In genomic region chr1:245772325-245772724, GRCh38 we compare ENCODE assay signal across 17 cellular contexts.
DNase-seq lines count a peak whose midpoint lies in the region; ATAC-seq and TF ChIP-seq lines count a peak whose summit lies in the region.
"Had no signal": no experiment of that assay in that cellular context is flagged by ENCODE, and none has a peak within 500 bp of the region (broad histone marks: within the 10 kb centered on the region; RNA-seq: fewer than 3 reads in every experiment).

No MANE protein-coding gene starts in this region.

- peak overlapping the region; percentile 41; the same call in 1 of the 2 replicates for H3K4me3 ChIP-seq in ACC112 (ENCODE audit: low read depth, low read length)
- H3K4me3 ChIP-seq in IMR-90 (ENCODE audit: insufficient read depth, low read depth, low read length), result no peak overlapping the region
- H3K4me3 ChIP-seq in brain microvascular endothelial cell (ENCODE audit: low read depth, low read length), result no peak overlapping the region
- H3K4me3 ChIP-seq: SJSA1 had no signal

- ATAC-seq in IMR-90 (ENCODE audit: low read depth) (peak; percentile 5; the same call in 1 of the 2 replicates), natural killer cell (peak; percentile 13 to 56 (median 40)), GM18873 (IDR thresholded peaks at IDR 0.05; ENCODE audit: low FRiP score, unreplicated experiment) (no peak)

- no peaks in the 10 kb centered on the region for H3K27me3 Mint-ChIP-seq in natural killer cell (ENCODE audit: low read depth in 2 of 2)

- peak overlapping the region; percentile 63; the same call in 1 of the 2 replicates for H2BK20ac ChIP-seq in IMR-90 (ENCODE audit: low read depth, low read length)

- CTCF ChIA-PET in IMR-90 (lab: Yijun Ruan, JAX), result no interaction called here

- in situ Hi-C loops in IMR-90 (cut with MboI; ENCODE audit: low sequenced_read_pairs), result no loop called here
- in situ Hi-C loops in brain microvascular endothelial cell (cut with HindIII; ENCODE audit: low pct_ligation_motif_present, low sequenced_read_pairs), result no loop called here

- H3K79me1 ChIP-seq in IMR-90 (ENCODE audit: low read depth in 1 of 2, low read length in 2 of 2), result no peaks in the 10 kb centered on the region

- TF ChIP-seq CTCF in IMR-90 (conservative IDR thresholded peaks at IDR 0.05; ENCODE audit: low read depth, low read length) (no peak), brain microvascular endothelial cell (IDR thresholded peaks at IDR 0.05; ENCODE audit: low read depth, low read length, missing control alignments) (no peak), natural killer cell (IDR thresholded peaks at IDR 0.05) (no peak), GM20000 (IDR thresholded peaks at IDR 0.05; ENCODE audit: extremely low read depth, missing control alignments) (no peak)

- no peak for TF ChIP-seq POLR2A in IMR-90 (IDR thresholded peaks at IDR 0.05; ENCODE audit: low read depth, low read length)

- no peaks in the 10 kb centered on the region for H3K9me3 ChIP-seq in IMR-90 (ENCODE audit: control insufficient read depth, insufficient read depth, low read length)
- H3K9me3 ChIP-seq: SJSA1 had no signal

- dilution Hi-C loops in IMR-90 (cut with HindIII; ENCODE audit: low sequenced_read_pairs, unreplicated experiment), result no loop called here

- H3K36me3 Mint-ChIP-seq in natural killer cell, result no peaks in the 10 kb centered on the region

- no TSS peak for BruUV-seq in IMR-90 (replicated peaks; lab: Mats Ljungman, UMichigan)

- H2BK5ac ChIP-seq in IMR-90 (ENCODE audit: low read depth, low read length, poor library complexity, severe bottlenecking), result peak overlapping the region; percentile 92

- no CpG with 5 or more reads among the region's 1 CpG for WGBS in IMR-90 (ENCODE audit: extremely low coverage in 2 of 2, insufficient read length in 1 of 2), 2 experiments

- peak overlapping the region; percentile 93 for H3K18ac ChIP-seq in IMR-90 (ENCODE audit: low read depth, low read length)

- H2AK5ac ChIP-seq in IMR-90 (ENCODE audit: low read depth, low read length), result peak overlapping the region; percentile 94

- TF ChIP-seq RAD21 in IMR-90 (IDR thresholded peaks at IDR 0.05; ENCODE audit: low read length), result no peak

- H3K9me1 ChIP-seq in IMR-90 (ENCODE audit: insufficient read depth, low read length), result peaks cover 7% of the 10 kb centered on the region; the same call in 1 of the 2 replicates

- POLR2A ChIA-PET in IMR-90 (lab: Charles Lee; ENCODE audit: unreplicated experiment), result no interaction called here

- peak overlapping the region; percentile 57 for H3K4me3 Mint-ChIP-seq in natural killer cell

- peaks cover 62 to 71% of the 10 kb centered on the region in 2 donors for H3K4me1 Mint-ChIP-seq in natural killer cell

- DNase-seq in IMR-90, result no peak
- no peak for DNase-seq in brain microvascular endothelial cell
- DNase-seq in natural killer cell, result no peak
- DNase-seq in GM20000 (ENCODE audit: low spot score), result no peak
- DNase-seq in NCI-H345 (lab: John Stamatoyannopoulos, UW), result no peak
- DNase-seq: DMS 273 treated with DMSO at 0.1 percent for 48 hours, GF-D8, GOT3, Karpas-422, NCI-H1105, NCI-H1694 treated with DMSO at 0.1 percent for 48 hours, NCI-H446 treated with DMSO at 0.1 percent for 48 hours had no signal

- H3K4me1 ChIP-seq in ACC112 (ENCODE audit: control insufficient read depth, insufficient read depth, low read length, unreplicated experiment), result peaks cover 34% of the 10 kb centered on the region
- peaks cover 13% of the 10 kb centered on the region for H3K4me1 ChIP-seq in IMR-90 (ENCODE audit: control insufficient read depth, insufficient read depth, low read length)

- H3K79me2 ChIP-seq in ACC112 (ENCODE audit: control insufficient read depth, insufficient read depth, low read length, unreplicated experiment), result no peaks in the 10 kb centered on the region

- peak overlapping the region; percentile 45 for H3K4me2 ChIP-seq in IMR-90 (ENCODE audit: low read depth, low read length)

- H3K27ac Mint-ChIP-seq in natural killer cell, result peak overlapping the region; percentile 64 to 73

- H4K91ac ChIP-seq in IMR-90 (ENCODE audit: insufficient read depth, low read depth, low read length), result peak overlapping the region; percentile 76

- peak overlapping the region; percentile 76 for H4K5ac ChIP-seq in IMR-90 (ENCODE audit: low read depth, low read length)

- peak overlapping the region; percentile 85 for H3K4ac ChIP-seq in IMR-90 (ENCODE audit: low read depth, low read length)

- H3K27me3 ChIP-seq in ACC112 (ENCODE audit: insufficient read depth, low read length), result no peaks in the 10 kb centered on the region
- no peaks in the 10 kb centered on the region for H3K27me3 ChIP-seq in IMR-90 (ENCODE audit: control insufficient read depth, insufficient read depth, low read length)
- H3K27me3 ChIP-seq in brain microvascular endothelial cell (replicated peaks), result no peaks in the 10 kb centered on the region
- H3K27me3 ChIP-seq: SJSA1 had no signal

- H2AK9ac ChIP-seq in IMR-90 (replicated peaks; ENCODE audit: low read depth, low read length, poor library complexity), result peak overlapping the region; percentile 57

- no peak overlapping the region for H3K56ac ChIP-seq in IMR-90 (ENCODE audit: extremely low read depth, insufficient read depth, low read length)

- peak overlapping the region; percentile 81 for H2BK120ac ChIP-seq in IMR-90 (ENCODE audit: low read depth, low read length)

- peak overlapping the region; percentile 97 for H3K27ac ChIP-seq in ACC112 (ENCODE audit: low read depth, low read length)
- peak overlapping the region; percentile 92 for H3K27ac ChIP-seq in IMR-90 (ENCODE audit: insufficient read depth, low read length)
- H3K27ac ChIP-seq in brain microvascular endothelial cell, result peak overlapping the region; percentile 45
- H3K27ac ChIP-seq: C4-2B, RWPE1, SJSA1 had no signal

- peak overlapping the region; percentile 41; the same call in 1 of the 3 replicates for H2BK15ac ChIP-seq in IMR-90 (ENCODE audit: low read depth, low read length)

- peak overlapping the region; percentile 55; the same call in 1 of the 2 replicates for H3K9ac ChIP-seq in IMR-90 (ENCODE audit: low read depth, low read length)

- no peaks in the 10 kb centered on the region for H3K9me3 Mint-ChIP-seq in natural killer cell

- H3K14ac ChIP-seq in IMR-90 (replicated peaks; ENCODE audit: low read depth, low read length), result peak overlapping the region; percentile 79

- H2AFZ ChIP-seq in ACC112 (ENCODE audit: low read length, unreplicated experiment) (peak overlapping the region; percentile 63), IMR-90 (replicated peaks; ENCODE audit: low read length, poor library complexity) (no peak overlapping the region)

- H3K36me3 ChIP-seq in ACC112 (ENCODE audit: insufficient read depth, low read length) (no peaks in the 10 kb centered on the region), IMR-90 (ENCODE audit: control insufficient read depth, insufficient read depth, low read length) (no peaks in the 10 kb centered on the region), brain microvascular endothelial cell (replicated peaks) (no peaks in the 10 kb centered on the region)
- H3K36me3 ChIP-seq: SJSA1 had no signal

- peak overlapping the region; percentile 51 to 72; a peak in 2 of 4 replicates for H4K8ac ChIP-seq in IMR-90 (ENCODE audit: low read depth in 2 of 2, low read length in 2 of 2)

- intact Hi-C loops in IMR-90 (cut with micrococcal nuclease) (loop anchor here (10.0 kb wide), 1 partner anchor 178 kb away; no protein-coding TSS in a partner anchor), natural killer cell (cut with micrococcal nuclease) (no loop called here)

- peak overlapping the region; percentile 11; the same call in 1 of the 2 replicates for H3K23ac ChIP-seq in IMR-90 (ENCODE audit: low read depth, low read length)

- no peaks in the 10 kb centered on the region for H4K20me1 ChIP-seq in IMR-90 (ENCODE audit: insufficient read depth, low read length)

TF ChIP-seq in IMR-90, 13 proteins besides CTCF, POLR2A, EP300 and RAD21:
- TF ChIP-seq CHD1 (IDR thresholded peaks at IDR 0.05; ENCODE audit: low read depth, low read length) (no peak), SMC3 (IDR thresholded peaks at IDR 0.05; ENCODE audit: low read depth, low read length) (no peak), MAFK (IDR thresholded peaks at IDR 0.05; ENCODE audit: low read depth, low read length) (no peak), MXI1 (IDR thresholded peaks at IDR 0.05; ENCODE audit: borderline replicate concordance, low read depth, low read length) (no peak), ELK1 (IDR thresholded peaks at IDR 0.05; ENCODE audit: borderline replicate concordance, low read depth, low read length) (no peak), CEBPB (IDR thresholded peaks at IDR 0.05; ENCODE audit: low read depth, low read length) (no peak), RCOR1 (IDR thresholded peaks at IDR 0.05; ENCODE audit: insufficient replicate concordance, low read length) (no peak), MAZ (IDR thresholded peaks at IDR 0.05; ENCODE audit: borderline replicate concordance, low read depth, low read length) (no peak), FOS (IDR thresholded peaks at IDR 0.05; ENCODE audit: low read depth, low read length) (no peak), NFE2L2 (IDR thresholded peaks at IDR 0.05; ENCODE audit: low read depth, low read length) (no peak), RFX5 (IDR thresholded peaks at IDR 0.05; ENCODE audit: low read depth, low read length) (no peak), BHLHE40 (IDR thresholded peaks at IDR 0.05; ENCODE audit: low read depth, low read length) (no peak), USF2 (IDR thresholded peaks at IDR 0.05; ENCODE audit: low read depth, low read length) (no peak)

Comparison
In these comparisons a context has a peak if more than half of its experiments do, and no peak if none do; other contexts are left out.
1. H3K27ac ChIP-seq: peak in every context shown above with its lines; median percentile 97 in ACC112; 92 in IMR-90; 45 in brain microvascular endothelial cell.